Comparison of ENCODE assay signal across 8 cellular contexts in the genomic region with DNA sequence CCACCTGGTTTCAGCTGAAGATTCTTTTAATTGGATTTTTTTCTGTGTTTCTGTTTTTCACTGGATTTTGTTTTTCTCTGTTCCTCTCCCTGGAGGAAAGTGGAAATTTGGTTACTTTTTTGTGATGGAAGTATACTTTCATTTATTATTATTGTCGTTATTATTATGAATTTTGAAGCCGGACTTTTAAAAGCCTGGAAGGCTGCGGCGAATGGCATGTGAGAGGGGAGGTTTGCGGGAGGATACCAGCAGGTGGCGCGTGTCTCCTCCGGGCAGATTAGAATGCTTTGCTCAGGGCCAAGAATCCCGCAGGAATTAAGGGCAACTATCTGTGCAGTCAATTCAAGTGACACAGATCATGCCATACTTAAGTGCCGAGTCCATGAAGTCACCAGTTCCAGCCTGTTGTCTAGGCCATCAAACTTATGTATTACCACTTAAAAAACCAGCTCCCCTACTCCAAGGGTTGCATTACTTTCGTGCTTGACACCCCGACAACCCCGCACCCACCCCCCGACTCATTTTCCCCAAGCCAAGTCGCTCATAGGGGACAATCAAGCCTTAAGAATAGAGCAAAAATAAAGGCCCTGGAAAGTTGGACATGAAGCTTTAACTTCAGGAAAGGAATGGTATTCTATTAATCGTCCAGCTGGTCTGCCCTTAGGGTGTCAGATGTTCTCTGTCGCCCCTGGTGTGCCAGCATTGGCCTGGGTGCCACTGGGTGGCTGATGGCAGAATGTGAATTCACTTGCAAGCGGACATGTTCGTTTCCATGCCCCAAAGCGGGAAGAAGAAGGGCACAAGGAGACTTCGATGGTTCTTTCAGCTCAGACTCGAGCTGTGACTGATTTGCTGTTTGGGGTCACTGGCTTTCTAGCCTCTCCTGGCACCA. TPM values are rescaled to one million over a fixed set of nuclear protein-coding genes. Genes with fewer than 3 reads are reported as not detected.
DNase-seq lines count a peak whose midpoint lies in the region; ATAC-seq and TF ChIP-seq lines count a peak whose summit lies in the region.

No MANE protein-coding gene starts in this region.

- H4K20me1 ChIP-seq in Karpas-422 (ENCODE audit: insufficient read depth, low read depth, low read length) = peaks cover 6% of the 10 kb centered on the region; the same call in 1 of the 2 replicates

- no peaks in the 10 kb centered on the region for H3K9me2 ChIP-seq in Karpas-422 (replicated peaks; ENCODE audit: insufficient read depth, low read length)

- peak overlapping the region; percentile 84 for H3K4me2 ChIP-seq in Karpas-422 (ENCODE audit: low read depth, low read length, poor library complexity, severe bottlenecking)

- H3K9me3 ChIP-seq in Karpas-422 (ENCODE audit: low read length) (no peaks in the 10 kb centered on the region), ovary (no peaks in the 10 kb centered on the region), tibial artery (no peaks in the 10 kb centered on the region)

- peaks cover 25% of the 10 kb centered on the region for H3K4me1 ChIP-seq in Karpas-422 (ENCODE audit: low read length)
- H3K4me1 ChIP-seq in ovary (ENCODE audit: insufficient read depth) = no peaks in the 10 kb centered on the region
- H3K4me1 ChIP-seq in tibial artery = peaks cover 0 to 30% (median 18%) of the 10 kb centered on the region in 4 donors

- no peak overlapping the region for H3K9ac ChIP-seq in Karpas-422 (ENCODE audit: low read length)

- DNase-seq in DMS153 treated with DMSO at 0.1 percent for 48 hours (lab: John Stamatoyannopoulos, UW; ENCODE audit: unreplicated experiment) (peak; percentile 79), Karpas-422 (peak; percentile 76), SHP77 (lab: John Stamatoyannopoulos, UW) (peak; percentile 53 to 69), head of caudate nucleus (peak; percentile 44 to 87 (median 70)), ovary (peak; percentile 67 to 85 (median 84)), tibial artery (peak; percentile 78 to 87)
- peak; percentile 68 for DNase-seq in activated naive CD4-positive, alpha-beta T cell treated with anti-CD3 and anti-CD28 coated beads, Interleukin-2, amount 50 U/mL, for 16 hours

- H3K27me3 ChIP-seq in Karpas-422 (ENCODE audit: low read length) (0 out of 2 replicates have a peak, but pooled peaks cover 2% of the 10 kb centered on the region), ovary (no peaks in the 10 kb centered on the region), tibial artery (no peaks in the 10 kb centered on the region)

- H3K27ac ChIP-seq in Karpas-422 (ENCODE audit: low read length) (no peak overlapping the region), ovary (no peak overlapping the region), tibial artery (peak overlapping the region; percentile 96 to 98)

- no peak for TF ChIP-seq EP300 in ovary (IDR thresholded peaks at IDR 0.05)

- TF ChIP-seq CTCF in ovary (IDR thresholded peaks at IDR 0.05) (peak; percentile 62 to 71 (median 67)), tibial artery (IDR thresholded peaks at IDR 0.05) (peak; percentile 81 to 84)

- WGBS in ovary, 3 donors = 33 to 45% (median 34%) methylated on average over 22 of the region's 22 CpGs

- H3K4me3 ChIP-seq in Karpas-422 (ENCODE audit: low read length) (no peak overlapping the region), ovary (peak overlapping the region; percentile 65), tibial artery (peak overlapping the region; percentile 94 to 98)

- no peaks in the 10 kb centered on the region for H3K79me2 ChIP-seq in Karpas-422 (ENCODE audit: low read length)

- TF ChIP-seq POLR2A in ovary (IDR thresholded peaks at IDR 0.05) = no peak

- H3K36me3 ChIP-seq in Karpas-422 (ENCODE audit: insufficient read depth, low read length) (no peaks in the 10 kb centered on the region), ovary (no peaks in the 10 kb centered on the region), tibial artery (no peaks in the 10 kb centered on the region)

- H2AFZ ChIP-seq in Karpas-422 (ENCODE audit: low read length) = no peak overlapping the region

- intact Hi-C loops in head of caudate nucleus (cut with DNase I) = loop anchor here (10.0 kb wide), 1 partner anchor 163 kb away; no protein-coding TSS in a partner anchor
- intact Hi-C loops in ovary (cut with DNase I) = loop anchor here (2.0 to 10.0 kb wide), 4 partner anchors 143 to 173 kb away; no protein-coding TSS in a partner anchor
- intact Hi-C loops in tibial artery (cut with DNase I; ENCODE audit: low total_unique reads) = loop anchor here (2.0 to 10.0 kb wide), 2 partner anchors 133 to 169 kb away; no protein-coding TSS in a partner anchor

- ATAC-seq in HG03442 (IDR thresholded peaks at IDR 0.05; ENCODE audit: unreplicated experiment) = no peak

RNA-seq across cellular contexts. Expression of gene LRCH1, which starts 1.3 kb away (rescaled TPM):
- total RNA-seq in Karpas-422 (2014; rRNA removed; shearing (Covaris generic); ENCODE audit: low replicate concordance) = 0.56 and 1.6 TPM in 2 replicates
- 10 to 100 TPM; 10.1 to 19.3 (median 15.8) TPM for total RNA-seq in ovary
- 10 to 100 TPM in 1 of 2 donors, 1 to 10 TPM in 1; 7.6 to 18.8 TPM for polyA plus RNA-seq in ovary

Comparison
In these comparisons a context has a peak if more than half of its experiments do, and no peak if none do; other contexts are left out.
1. H3K27ac ChIP-seq: peak in tibial artery (2 of 2); none in Karpas-422 (single experiment) and ovary (0 of 2).
2. Peak in every context shown above with its lines, with median percentiles within 50 percentile points of each other: DNase-seq.